Comparison of ENCODE assay signal across 29 cellular contexts in the genomic region with DNA sequence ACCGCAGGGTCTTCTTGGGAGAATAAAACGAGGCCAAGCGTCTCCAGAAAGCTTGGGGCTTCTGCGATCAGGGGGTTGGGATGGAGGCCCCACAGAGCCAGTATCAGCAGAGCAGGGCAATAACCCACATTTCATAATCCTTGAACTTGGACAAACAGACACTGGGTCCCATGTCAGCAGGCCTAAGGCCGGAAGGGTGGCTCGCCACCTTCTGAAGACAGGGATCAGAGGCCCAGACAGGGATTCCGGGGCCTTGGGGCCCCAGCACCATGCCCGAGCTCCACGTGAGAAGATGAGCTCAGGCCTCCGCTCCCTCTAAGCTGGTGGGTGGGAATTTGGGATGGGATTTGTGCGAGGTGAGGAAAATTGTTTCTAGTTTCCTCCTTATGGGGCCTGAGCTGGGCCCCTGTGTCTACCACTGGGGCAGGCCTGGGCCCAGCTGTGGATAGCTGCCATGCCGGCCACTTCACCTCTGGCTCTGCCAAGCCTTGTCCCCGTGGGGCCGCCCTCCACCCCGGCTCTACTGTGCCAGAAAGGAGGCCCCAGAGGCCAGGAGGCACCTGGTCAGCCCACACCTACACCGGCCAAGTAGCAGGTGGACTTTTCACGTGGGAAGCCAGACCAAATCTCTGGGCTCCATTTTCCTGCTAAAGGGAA.
"Had no signal": no experiment of that assay in that cellular context is flagged by ENCODE, and none has a peak within 500 bp of the region (broad histone marks: within the 10 kb centered on the region; RNA-seq: fewer than 3 reads in every experiment).

No MANE protein-coding gene starts in this region.

- H3K4me1 ChIP-seq: parathyroid adenoma, right atrium auricular region had no signal

- H3K36me3 Mint-ChIP-seq: immature natural killer cell; natural killer cell treated with Interleukin-12 subunit alpha and Interleukin-12 subunit beta and Interleukin-15 and Interleukin-18, amount 100 ng/mL, for 72 hours; stimulated activated memory B cell treated with anti-CD40 and anti-IgM and Interleukin-4, amounts not matched to agents 10 μg/mL and 1 μg/mL and 100 μg/mL, for 72 hours; type B pancreatic cell had no signal

- H3K27ac ChIP-seq: coronary artery, esophagus squamous epithelium, heart right ventricle, neutrophil, parathyroid adenoma, right atrium auricular region, sigmoid colon, spleen, tibial artery had no signal

- H3K36me3 ChIP-seq: esophagus squamous epithelium, heart right ventricle, neutrophil, right atrium auricular region, sigmoid colon, spleen, tibial artery had no signal

- H3K9me3 Mint-ChIP-seq: natural killer cell treated with Interleukin-12 subunit alpha and Interleukin-12 subunit beta and Interleukin-15 and Interleukin-18, amount 100 ng/mL, for 72 hours; stimulated activated memory B cell treated with anti-CD40 and anti-IgM and Interleukin-4, amounts not matched to agents 10 μg/mL and 1 μg/mL and 100 μg/mL, for 72 hours; type B pancreatic cell had no signal

- ATAC-seq: heart right ventricle; left colon; natural killer cell treated with Interleukin-12 subunit alpha and Interleukin-12 subunit beta and Interleukin-15 and Interleukin-18, amount 100 ng/mL, for 72 hours; stimulated activated memory B cell treated with anti-CD40 and anti-IgM and Interleukin-4, amounts not matched to agents 10 μg/mL and 1 μg/mL and 100 μg/mL, for 72 hours; stimulated activated naive CD8-positive, alpha-beta T cell treated with anti-CD3 and anti-CD28 coated beads, Interleukin-15, Interleukin-2, amounts not matched to agents 100 U/mL and 50 U/mL, for 24 hours had no signal

- H3K27ac Mint-ChIP-seq: immature natural killer cell; natural killer cell treated with Interleukin-12 subunit alpha and Interleukin-12 subunit beta and Interleukin-15 and Interleukin-18, amount 100 ng/mL, for 72 hours; progenitor cell of endocrine pancreas; stimulated activated memory B cell treated with anti-CD40 and anti-IgM and Interleukin-4, amounts not matched to agents 10 μg/mL and 1 μg/mL and 100 μg/mL, for 72 hours; type B pancreatic cell had no signal

- DNase-seq: dermis blood vessel endothelial cell; effector memory CD4-positive, alpha-beta T cell; esophagus squamous epithelium; foreskin melanocyte; glutamatergic neuron; heart right ventricle; hypothalamus; immature natural killer cell; islet precursor cell; kidney glomerular epithelial cell; left colon; mesenchymal stem cell; midbrain; sigmoid colon; spleen; stimulated activated CD4-positive, alpha-beta T cell treated with anti-CD3 and anti-CD28 coated beads, Interleukin-4, amount 100 ng/mL, for 4 hours; stimulated activated naive CD8-positive, alpha-beta T cell treated with anti-CD3 and anti-CD28 coated beads, Interleukin-15, Interleukin-2, amounts not matched to agents 100 U/mL and 50 U/mL, for 24 hours; substantia nigra; testis; tibial artery had no signal

- H3K4me3 ChIP-seq: coronary artery, esophagus squamous epithelium, heart right ventricle, right atrium auricular region, sigmoid colon, spleen, testis, tibial artery had no signal

- H3K9ac ChIP-seq: parathyroid adenoma had no signal

- H2AFZ ChIP-seq: parathyroid adenoma had no signal

- H3K4me3 Mint-ChIP-seq: immature natural killer cell; natural killer cell treated with Interleukin-12 subunit alpha and Interleukin-12 subunit beta and Interleukin-15 and Interleukin-18, amount 100 ng/mL, for 72 hours; stimulated activated memory B cell treated with anti-CD40 and anti-IgM and Interleukin-4, amounts not matched to agents 10 μg/mL and 1 μg/mL and 100 μg/mL, for 72 hours; type B pancreatic cell had no signal

- FAIRE-seq: endothelial cell of umbilical vein had no signal

- H3K27me3 ChIP-seq: testis had no signal

- H3K79me2 ChIP-seq: parathyroid adenoma had no signal

- H3K9me3 ChIP-seq: esophagus squamous epithelium, heart right ventricle, neutrophil, right atrium auricular region, sigmoid colon, spleen, testis, tibial artery had no signal
